ENCODE assay signal across 1 cellular context in the genomic region with DNA sequence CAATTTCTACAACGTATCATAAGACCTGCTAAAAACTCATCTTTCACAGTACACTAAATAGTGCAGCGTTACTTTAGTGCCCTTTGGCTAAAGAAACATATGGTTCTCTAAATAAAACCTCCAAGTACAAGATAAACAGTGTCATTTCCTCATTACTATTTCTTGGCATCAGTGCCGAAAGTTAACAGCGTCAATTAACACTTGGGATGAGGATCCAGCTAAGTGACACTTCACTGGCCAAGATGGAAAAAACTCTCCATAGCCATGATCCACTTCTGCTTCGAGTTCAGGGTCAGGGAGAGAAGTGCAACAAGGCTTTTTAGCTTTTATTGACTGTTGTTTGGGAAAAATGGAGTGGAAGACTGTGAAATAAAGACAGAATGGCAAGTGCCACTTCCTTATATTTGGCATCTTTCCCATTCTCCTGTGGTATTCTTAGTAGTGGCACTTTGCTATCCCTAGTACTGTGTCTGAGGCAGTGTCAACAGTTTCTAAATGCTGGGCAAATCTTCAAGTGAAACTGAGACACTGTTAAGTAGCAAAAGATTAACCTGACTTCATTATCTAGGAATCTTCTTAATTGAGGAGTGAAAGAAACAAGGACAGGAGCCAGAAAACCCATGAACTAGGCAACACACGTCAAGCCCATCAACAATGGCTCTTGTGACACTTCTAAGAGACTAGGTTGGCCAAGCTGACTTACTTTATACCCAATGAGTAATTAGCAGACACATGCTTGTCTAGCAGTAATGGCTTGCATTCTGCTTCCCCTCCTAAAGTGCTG.
TF ChIP-seq lines count a peak whose summit lies in the region.

No MANE protein-coding gene starts in this region.

TF ChIP-seq in HEK293T, 16 proteins besides CTCF, POLR2A, EP300 and RAD21 (continued from another document):
- TF ChIP-seq ELF4 (IDR thresholded peaks at IDR 0.05) (no peak), HDGF (IDR thresholded peaks at IDR 0.05; ENCODE audit: borderline replicate concordance) (no peak), FOXM1 (IDR thresholded peaks at IDR 0.05; ENCODE audit: borderline replicate concordance) (no peak), ZNF384 (IDR thresholded peaks at IDR 0.05) (no peak), FOXK2 (IDR thresholded peaks at IDR 0.05) (no peak), TARDBP (IDR thresholded peaks at IDR 0.05) (no peak), CTBP1 (IDR thresholded peaks at IDR 0.05; ENCODE audit: borderline replicate concordance) (no peak), LEF1 (IDR thresholded peaks at IDR 0.05; ENCODE audit: borderline replicate concordance) (no peak)
